Comparison of ENCODE assay signal across 1 cellular context in the genomic region with DNA sequence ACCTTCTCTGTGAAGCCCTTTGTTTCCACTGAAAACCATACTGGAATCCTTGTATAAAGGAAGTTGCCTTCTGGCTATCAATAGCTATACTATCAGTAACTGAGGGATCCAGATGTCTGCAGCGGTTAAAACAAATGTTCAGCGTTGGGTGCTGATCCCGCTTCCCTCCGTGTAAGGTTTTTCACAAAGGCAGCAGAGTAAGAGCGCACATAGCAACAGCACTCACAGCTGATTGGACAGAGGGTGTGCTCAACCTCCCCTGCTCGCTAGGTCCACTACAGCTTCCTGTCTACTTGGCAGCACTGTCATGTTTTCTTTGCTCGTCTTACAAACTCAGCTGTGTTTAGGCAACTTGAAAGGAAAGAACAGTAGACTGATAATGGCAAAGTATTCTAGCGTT.
A peak's percentile ranks its signal among the peaks of the same experiment; 100 is the strongest.
TF ChIP-seq lines count a peak whose summit lies in the region.

No MANE protein-coding gene starts in this region.

TF ChIP-seq in HepG2, 621 proteins besides CTCF, POLR2A, EP300 and RAD21 (continued from another document):
- TF ChIP-seq, protein P1, sequence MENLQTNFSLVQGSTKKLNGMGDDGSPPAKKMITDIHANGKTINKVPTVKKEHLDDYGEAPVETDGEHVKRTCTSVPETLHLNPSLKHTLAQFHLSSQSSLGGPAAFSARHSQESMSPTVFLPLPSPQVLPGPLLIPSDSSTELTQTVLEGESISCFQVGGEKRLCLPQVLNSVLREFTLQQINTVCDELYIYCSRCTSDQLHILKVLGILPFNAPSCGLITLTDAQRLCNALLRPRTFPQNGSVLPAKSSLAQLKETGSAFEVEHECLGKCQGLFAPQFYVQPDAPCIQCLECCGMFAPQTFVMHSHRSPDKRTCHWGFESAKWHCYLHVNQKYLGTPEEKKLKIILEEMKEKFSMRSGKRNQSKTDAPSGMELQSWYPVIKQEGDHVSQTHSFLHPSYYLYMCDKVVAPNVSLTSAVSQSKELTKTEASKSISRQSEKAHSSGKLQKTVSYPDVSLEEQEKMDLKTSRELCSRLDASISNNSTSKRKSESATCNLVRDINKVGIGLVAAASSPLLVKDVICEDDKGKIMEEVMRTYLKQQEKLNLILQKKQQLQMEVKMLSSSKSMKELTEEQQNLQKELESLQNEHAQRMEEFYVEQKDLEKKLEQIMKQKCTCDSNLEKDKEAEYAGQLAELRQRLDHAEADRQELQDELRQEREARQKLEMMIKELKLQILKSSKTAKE (CRISPR knock-in tag; IDR thresholded peaks at IDR 0.05; ENCODE audit: borderline replicate concordance): no peak
- TF ChIP-seq, protein P2, sequence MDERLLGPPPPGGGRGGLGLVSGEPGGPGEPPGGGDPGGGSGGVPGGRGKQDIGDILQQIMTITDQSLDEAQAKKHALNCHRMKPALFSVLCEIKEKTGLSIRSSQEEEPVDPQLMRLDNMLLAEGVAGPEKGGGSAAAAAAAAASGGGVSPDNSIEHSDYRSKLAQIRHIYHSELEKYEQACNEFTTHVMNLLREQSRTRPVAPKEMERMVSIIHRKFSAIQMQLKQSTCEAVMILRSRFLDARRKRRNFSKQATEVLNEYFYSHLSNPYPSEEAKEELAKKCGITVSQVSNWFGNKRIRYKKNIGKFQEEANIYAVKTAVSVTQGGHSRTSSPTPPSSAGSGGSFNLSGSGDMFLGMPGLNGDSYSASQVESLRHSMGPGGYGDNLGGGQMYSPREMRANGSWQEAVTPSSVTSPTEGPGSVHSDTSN (CRISPR knock-in tag; IDR thresholded peaks at IDR 0.05): no peak
- no peak for TF ChIP-seq IKZF5 (CRISPR knock-in tag; IDR thresholded peaks at IDR 0.05)
- TF ChIP-seq ZNF468 (CRISPR knock-in tag; IDR thresholded peaks at IDR 0.05): no peak
- TF ChIP-seq KDM1A (CRISPR knock-in tag; IDR thresholded peaks at IDR 0.05): no peak
- no peak for TF ChIP-seq HNRNPLL (IDR thresholded peaks at IDR 0.05; ENCODE audit: low read depth, low read length, poor library complexity, severe bottlenecking)
- TF ChIP-seq NFYC (CRISPR knock-in tag; IDR thresholded peaks at IDR 0.05): peak; percentile 81
- TF ChIP-seq ATF7-NPFF (CRISPR knock-in tag; IDR thresholded peaks at IDR 0.05; ENCODE audit: low read depth): no peak
- TF ChIP-seq AGO1 (IDR thresholded peaks at IDR 0.05; ENCODE audit: low read depth, low read length, poor library complexity, severe bottlenecking): no peak
- TF ChIP-seq CAMTA2 (CRISPR knock-in tag; IDR thresholded peaks at IDR 0.05; ENCODE audit: borderline replicate concordance): no peak
- no peak for TF ChIP-seq RARG (CRISPR knock-in tag; IDR thresholded peaks at IDR 0.05; ENCODE audit: low read depth)
- no peak for TF ChIP-seq MYPOP (CRISPR knock-in tag; IDR thresholded peaks at IDR 0.05)
- no peak for TF ChIP-seq GRHL1 (CRISPR knock-in tag; conservative IDR thresholded peaks at IDR 0.05)
- no peak for TF ChIP-seq E2F1 (CRISPR knock-in tag; IDR thresholded peaks at IDR 0.05)
- TF ChIP-seq ZNF484 (CRISPR knock-in tag; IDR thresholded peaks at IDR 0.05; ENCODE audit: borderline replicate concordance, low read depth): no peak
- no peak for TF ChIP-seq ZKSCAN5 (CRISPR knock-in tag; IDR thresholded peaks at IDR 0.05)
- TF ChIP-seq, protein P3, sequence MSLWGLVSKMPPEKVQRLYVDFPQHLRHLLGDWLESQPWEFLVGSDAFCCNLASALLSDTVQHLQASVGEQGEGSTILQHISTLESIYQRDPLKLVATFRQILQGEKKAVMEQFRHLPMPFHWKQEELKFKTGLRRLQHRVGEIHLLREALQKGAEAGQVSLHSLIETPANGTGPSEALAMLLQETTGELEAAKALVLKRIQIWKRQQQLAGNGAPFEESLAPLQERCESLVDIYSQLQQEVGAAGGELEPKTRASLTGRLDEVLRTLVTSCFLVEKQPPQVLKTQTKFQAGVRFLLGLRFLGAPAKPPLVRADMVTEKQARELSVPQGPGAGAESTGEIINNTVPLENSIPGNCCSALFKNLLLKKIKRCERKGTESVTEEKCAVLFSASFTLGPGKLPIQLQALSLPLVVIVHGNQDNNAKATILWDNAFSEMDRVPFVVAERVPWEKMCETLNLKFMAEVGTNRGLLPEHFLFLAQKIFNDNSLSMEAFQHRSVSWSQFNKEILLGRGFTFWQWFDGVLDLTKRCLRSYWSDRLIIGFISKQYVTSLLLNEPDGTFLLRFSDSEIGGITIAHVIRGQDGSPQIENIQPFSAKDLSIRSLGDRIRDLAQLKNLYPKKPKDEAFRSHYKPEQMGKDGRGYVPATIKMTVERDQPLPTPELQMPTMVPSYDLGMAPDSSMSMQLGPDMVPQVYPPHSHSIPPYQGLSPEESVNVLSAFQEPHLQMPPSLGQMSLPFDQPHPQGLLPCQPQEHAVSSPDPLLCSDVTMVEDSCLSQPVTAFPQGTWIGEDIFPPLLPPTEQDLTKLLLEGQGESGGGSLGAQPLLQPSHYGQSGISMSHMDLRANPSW (CRISPR knock-in tag; IDR thresholded peaks at IDR 0.05; ENCODE audit: borderline replicate concordance): no peak
- TF ChIP-seq ZFP41 (CRISPR knock-in tag; IDR thresholded peaks at IDR 0.05; ENCODE audit: borderline replicate concordance): no peak
- TF ChIP-seq TARDBP (CRISPR knock-in tag; IDR thresholded peaks at IDR 0.05): no peak
- TF ChIP-seq NCOA1 (CRISPR knock-in tag; IDR thresholded peaks at IDR 0.05): no peak
- no peak for TF ChIP-seq THYN1 (CRISPR knock-in tag; IDR thresholded peaks at IDR 0.05; ENCODE audit: borderline replicate concordance, low read depth)
- no peak for TF ChIP-seq ZNF496 (CRISPR knock-in tag; IDR thresholded peaks at IDR 0.05; ENCODE audit: insufficient replicate concordance)
- no peak for TF ChIP-seq ZNF138 (CRISPR knock-in tag; IDR thresholded peaks at IDR 0.05; ENCODE audit: low read depth)
- TF ChIP-seq, protein P4, sequence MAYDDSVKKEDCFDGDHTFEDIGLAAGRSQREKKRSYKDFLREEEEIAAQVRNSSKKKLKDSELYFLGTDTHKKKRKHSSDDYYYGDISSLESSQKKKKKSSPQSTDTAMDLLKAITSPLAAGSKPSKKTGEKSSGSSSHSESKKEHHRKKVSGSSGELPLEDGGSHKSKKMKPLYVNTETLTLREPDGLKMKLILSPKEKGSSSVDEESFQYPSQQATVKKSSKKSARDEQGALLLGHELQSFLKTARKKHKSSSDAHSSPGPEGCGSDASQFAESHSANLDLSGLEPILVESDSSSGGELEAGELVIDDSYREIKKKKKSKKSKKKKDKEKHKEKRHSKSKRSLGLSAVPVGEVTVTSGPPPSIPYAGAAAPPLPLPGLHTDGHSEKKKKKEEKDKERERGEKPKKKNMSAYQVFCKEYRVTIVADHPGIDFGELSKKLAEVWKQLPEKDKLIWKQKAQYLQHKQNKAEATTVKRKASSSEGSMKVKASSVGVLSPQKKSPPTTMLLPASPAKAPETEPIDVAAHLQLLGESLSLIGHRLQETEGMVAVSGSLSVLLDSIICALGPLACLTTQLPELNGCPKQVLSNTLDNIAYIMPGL (CRISPR knock-in tag; IDR thresholded peaks at IDR 0.05; ENCODE audit: borderline replicate concordance in 1 of 2, low read depth in 1 of 2): no peak
- TF ChIP-seq TRIM24 (CRISPR knock-in tag; IDR thresholded peaks at IDR 0.05): no peak
- no peak for TF ChIP-seq NR3C1 (CRISPR knock-in tag; IDR thresholded peaks at IDR 0.05)
- peak; percentile 39; the same call in 1 of the 2 replicates for TF ChIP-seq ELF1 (CRISPR knock-in tag; IDR thresholded peaks at IDR 0.05)
- TF ChIP-seq CSRNP2 (CRISPR knock-in tag; conservative IDR thresholded peaks at IDR 0.05; ENCODE audit: low read depth): no peak
- TF ChIP-seq, protein P5, sequence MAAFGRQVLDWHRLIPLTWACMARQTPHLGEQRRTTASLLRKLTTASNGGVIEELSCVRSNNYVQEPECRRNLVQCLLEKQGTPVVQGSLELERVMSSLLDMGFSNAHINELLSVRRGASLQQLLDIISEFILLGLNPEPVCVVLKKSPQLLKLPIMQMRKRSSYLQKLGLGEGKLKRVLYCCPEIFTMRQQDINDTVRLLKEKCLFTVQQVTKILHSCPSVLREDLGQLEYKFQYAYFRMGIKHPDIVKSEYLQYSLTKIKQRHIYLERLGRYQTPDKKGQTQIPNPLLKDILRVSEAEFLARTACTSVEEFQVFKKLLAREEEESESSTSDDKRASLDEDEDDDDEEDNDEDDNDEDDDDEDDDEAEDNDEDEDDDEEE (CRISPR knock-in tag; IDR thresholded peaks at IDR 0.05): no peak
- TF ChIP-seq ONECUT2 (CRISPR knock-in tag; IDR thresholded peaks at IDR 0.05): no peak
- 0 out of 2 replicates have a peak, but pooled peaks have one; percentile 18 for TF ChIP-seq POLR2AphosphoS5 (IDR thresholded peaks at IDR 0.05; ENCODE audit: low read depth, low read length)
- TF ChIP-seq ZBTB3 (CRISPR knock-in tag; IDR thresholded peaks at IDR 0.05; ENCODE audit: borderline replicate concordance, low read depth): no peak
- no peak for TF ChIP-seq ZNF354B (CRISPR knock-in tag; IDR thresholded peaks at IDR 0.05)
- TF ChIP-seq RAD51 (IDR thresholded peaks at IDR 0.05; ENCODE audit: borderline replicate concordance): no peak
